In the genomic region with DNA sequence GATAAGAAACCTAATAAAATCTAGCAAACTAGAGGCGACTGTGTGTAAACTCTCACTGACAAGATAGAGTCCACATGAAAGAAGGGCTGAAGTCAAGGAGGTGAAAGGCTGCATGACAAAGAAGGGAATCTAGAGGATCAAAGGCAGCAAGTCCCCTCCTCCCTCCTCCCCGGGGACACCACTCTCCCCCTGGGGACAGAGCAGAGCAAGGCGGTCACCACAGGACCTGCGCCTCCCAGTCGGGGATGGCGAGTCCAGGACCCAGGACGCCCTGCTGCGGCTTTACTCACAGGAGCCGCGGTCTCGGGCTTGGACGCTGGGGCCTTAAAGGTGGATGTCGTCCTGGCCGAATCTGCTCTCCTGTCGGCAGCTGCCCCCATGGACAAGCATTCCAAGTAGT, we compare ENCODE assay signal across 20 cellular contexts. TPM values are rescaled to one million over a fixed set of nuclear protein-coding genes. Genes with fewer than 3 reads are reported as not detected.
DNase-seq lines count a peak whose midpoint lies in the region; ATAC-seq and TF ChIP-seq lines count a peak whose summit lies in the region.
"Had no signal": no experiment of that assay in that cellular context is flagged by ENCODE, and none has a peak within 500 bp of the region (broad histone marks: within the 10 kb centered on the region; RNA-seq: fewer than 3 reads in every experiment).

No MANE protein-coding gene starts in this region.

- H3K4me3 ChIP-seq in right cardiac atrium (ENCODE audit: low read length) (no peak overlapping the region), heart left ventricle (no peak overlapping the region), endodermal cell (ENCODE audit: low read length) (no peak overlapping the region), lower lobe of right lung (no peak overlapping the region), smooth muscle cell (no peak overlapping the region)
- H3K4me3 ChIP-seq: BLaER1 treated with 17β-estradiol and CSF1 and Interleukin-3, amounts not matched to agents 10 nM and 100 nM; GM23248; PC-9; SJCRH30 had no signal

- peaks cover 3% of the 10 kb centered on the region for H3F3A ChIP-seq in smooth muscle cell (ENCODE audit: low read depth)

- H4K20me1 ChIP-seq in smooth muscle cell (ENCODE audit: low read depth): peaks cover 59% of the 10 kb centered on the region

- no peak for TF ChIP-seq POLR2A in heart left ventricle (IDR thresholded peaks at IDR 0.05)
- no peak for TF ChIP-seq POLR2A in GM18505 (IDR thresholded peaks at IDR 0.05; ENCODE audit: borderline replicate concordance, extremely low read depth, insufficient read depth, insufficient read length)

- H3K27me3 ChIP-seq in right cardiac atrium (ENCODE audit: control insufficient read depth, insufficient read depth): no peaks in the 10 kb centered on the region
- H3K27me3 ChIP-seq in heart left ventricle: no peaks in the 10 kb centered on the region
- H3K27me3 ChIP-seq in endodermal cell (ENCODE audit: control insufficient read depth, insufficient read depth, low read length, poor library complexity, severe bottlenecking): no peaks in the 10 kb centered on the region
- H3K27me3 ChIP-seq in lower lobe of right lung (ENCODE audit: low read depth): no peaks in the 10 kb centered on the region
- no peaks in the 10 kb centered on the region for H3K27me3 ChIP-seq in smooth muscle cell (ENCODE audit: low read depth)
- H3K27me3 ChIP-seq: BLaER1 treated with 17β-estradiol and CSF1 and Interleukin-3, amounts not matched to agents 10 nM and 100 nM; SJCRH30 had no signal

- no peaks in the 10 kb centered on the region for H3K4me1 ChIP-seq in right cardiac atrium (ENCODE audit: control insufficient read depth, insufficient read depth, low read length)
- H3K4me1 ChIP-seq in heart left ventricle: no peaks in the 10 kb centered on the region
- H3K4me1 ChIP-seq in endodermal cell (ENCODE audit: control insufficient read depth, insufficient read depth, low read length): peaks cover 17% of the 10 kb centered on the region
- no peaks in the 10 kb centered on the region for H3K4me1 ChIP-seq in lower lobe of right lung
- peaks cover 12% of the 10 kb centered on the region for H3K4me1 ChIP-seq in smooth muscle cell (ENCODE audit: low read depth)
- H3K4me1 ChIP-seq: SJCRH30 had no signal

- H3K4me2 ChIP-seq in smooth muscle cell: peak overlapping the region; percentile 53
- H3K4me2 ChIP-seq: PC-9 had no signal

- TF ChIP-seq CTCF in heart left ventricle (IDR thresholded peaks at IDR 0.05): no peak
- no peak for TF ChIP-seq CTCF in endodermal cell (conservative IDR thresholded peaks at IDR 0.05)
- TF ChIP-seq CTCF in lower lobe of right lung (IDR thresholded peaks at IDR 0.05): no peak
- no peak for TF ChIP-seq CTCF in smooth muscle cell (IDR thresholded peaks at IDR 0.05; ENCODE audit: borderline replicate concordance, insufficient read depth, poor library complexity, severe bottlenecking)

- H3K9me3 Mint-ChIP-seq in endodermal cell: no peaks in the 10 kb centered on the region
- H3K9me3 Mint-ChIP-seq in naive thymus-derived CD8-positive, alpha-beta T cell: peaks cover 0 to 2% (median 0%) of the 10 kb centered on the region in 9 donors

- H3K4me1 Mint-ChIP-seq in endodermal cell: peaks cover 38% of the 10 kb centered on the region
- peaks cover 0 to 9% (median under 1%) of the 10 kb centered on the region in 4 donors for H3K4me1 Mint-ChIP-seq in naive thymus-derived CD8-positive, alpha-beta T cell
- H3K4me1 Mint-ChIP-seq: CD8-positive, alpha-beta memory T cell had no signal

- H3K36me3 Mint-ChIP-seq in endodermal cell (ENCODE audit: low read depth): peaks cover 63% of the 10 kb centered on the region
- H3K36me3 Mint-ChIP-seq in naive thymus-derived CD8-positive, alpha-beta T cell: peaks cover 0 to 3% (median 0%) of the 10 kb centered on the region in 3 donors

- ATAC-seq in right cardiac atrium (no peak), heart left ventricle (no peak), lower lobe of right lung (no peak), GM18505 (IDR thresholded peaks at IDR 0.05; ENCODE audit: unreplicated experiment) (no peak)
- ATAC-seq in naive thymus-derived CD8-positive, alpha-beta T cell: no peak
- ATAC-seq: HepG2 had no signal

- H3K9ac ChIP-seq in endodermal cell (ENCODE audit: extremely low read depth, low read length, poor library complexity, severe bottlenecking) (no peak overlapping the region), smooth muscle cell (ENCODE audit: low read depth) (no peak overlapping the region)
- H3K9ac ChIP-seq: GM23248 had no signal

- 67% methylated on average over 15 of the region's 15 CpGs for WGBS in right cardiac atrium
- 70 to 80% (median 75%) methylated on average over 8 to 15 of the region's 15 CpGs for WGBS in heart left ventricle, 4 donors
- WGBS in endodermal cell (ENCODE audit: insufficient coverage in 1 of 2, insufficient read length in 1 of 2), 2 experiments: 41 to 56% methylated on average over 10 to 15 of the region's 15 CpGs
- WGBS in smooth muscle cell (ENCODE audit: low lambda C conversion rate): 23% methylated on average over 15 of the region's 15 CpGs

- intact Hi-C loops in right cardiac atrium (cut with DNase I) (no loop called here), heart left ventricle (cut with DNase I) (loop anchor here in 1 of 10 donors (10.0 kb wide), 1 partner anchor 541 kb away; no protein-coding TSS in a partner anchor), lower lobe of right lung (cut with DNase I) (no loop called here)

- POLR2A ChIA-PET in naive thymus-derived CD8-positive, alpha-beta T cell (lab: Charles Lee): no interaction called here

- H3K27ac Mint-ChIP-seq in endodermal cell: peak overlapping the region; percentile 40
- H3K27ac Mint-ChIP-seq in naive thymus-derived CD8-positive, alpha-beta T cell: peak overlapping the region in 2 of 10 donors; percentile 57 to 74
- H3K27ac Mint-ChIP-seq: CD8-positive, alpha-beta memory T cell had no signal

- no peak overlapping the region for H2AFZ ChIP-seq in smooth muscle cell (ENCODE audit: low read depth)
- H2AFZ ChIP-seq: GM23248, PC-9 had no signal

- peaks cover 0 to 26% (median 15%) of the 10 kb centered on the region in 9 donors for H3K36me3 ChIP-seq in heart left ventricle
- peaks cover 12% of the 10 kb centered on the region for H3K36me3 ChIP-seq in endodermal cell (ENCODE audit: control insufficient read depth, insufficient read depth, low read length)
- peaks cover 69% of the 10 kb centered on the region for H3K36me3 ChIP-seq in lower lobe of right lung
- no peaks in the 10 kb centered on the region for H3K36me3 ChIP-seq in smooth muscle cell (ENCODE audit: low read depth)

- H3K9me3 ChIP-seq in right cardiac atrium (ENCODE audit: control insufficient read depth, low read length) (no peaks in the 10 kb centered on the region), heart left ventricle (no peaks in the 10 kb centered on the region), endodermal cell (ENCODE audit: control insufficient read depth, low read length) (no peaks in the 10 kb centered on the region), lower lobe of right lung (no peaks in the 10 kb centered on the region), smooth muscle cell (replicated peaks; ENCODE audit: low read depth) (no peaks in the 10 kb centered on the region)
- H3K9me3 ChIP-seq: BLaER1 treated with 17β-estradiol and CSF1 and Interleukin-3, amounts not matched to agents 10 nM and 100 nM; SJCRH30 had no signal

- DNase-seq in right cardiac atrium: peak in 2 of 3 donors; percentile 6 to 60
- DNase-seq in heart left ventricle: no peak
- no peak for DNase-seq in endodermal cell
- DNase-seq in lower lobe of right lung: peak; percentile 47
- DNase-seq in smooth muscle cell (lab: John Stamatoyannopoulos, UW; ENCODE audit: unreplicated experiment): no peak
- no peak for DNase-seq in NCI-H146 treated with DMSO at 0.1 percent for 48 hours (lab: John Stamatoyannopoulos, UW; ENCODE audit: unreplicated experiment)
- DNase-seq in naive thymus-derived CD8-positive, alpha-beta T cell: no peak
- DNase-seq: CD8-positive, alpha-beta memory T cell; DMS79; GM23248; KG1; NCI-H1436; NCI-H2029; NCI-H345; NCI-H524 treated with DMSO at 0.1 percent for 48 hours; PC-9; SJCRH30 had no signal

- no peaks in the 10 kb centered on the region for H3K27me3 Mint-ChIP-seq in endodermal cell (ENCODE audit: insufficient read depth)
- no peaks in the 10 kb centered on the region for H3K27me3 Mint-ChIP-seq in naive thymus-derived CD8-positive, alpha-beta T cell

- no peaks in the 10 kb centered on the region for H3K79me2 ChIP-seq in smooth muscle cell (ENCODE audit: low read depth)

- no peak overlapping the region for H3K27ac ChIP-seq in right cardiac atrium (ENCODE audit: low read length)
- no peak overlapping the region for H3K27ac ChIP-seq in heart left ventricle
- no peak overlapping the region for H3K27ac ChIP-seq in endodermal cell (ENCODE audit: low read depth, low read length)
- H3K27ac ChIP-seq in lower lobe of right lung: no peak overlapping the region
- H3K27ac ChIP-seq in smooth muscle cell (ENCODE audit: low read depth): peak overlapping the region; percentile 26
- H3K27ac ChIP-seq: GM23248, PC-9, SJCRH30 had no signal

- no peak overlapping the region for H3K4me3 Mint-ChIP-seq in endodermal cell
- no peak overlapping the region for H3K4me3 Mint-ChIP-seq in naive thymus-derived CD8-positive, alpha-beta T cell
- H3K4me3 Mint-ChIP-seq: CD8-positive, alpha-beta memory T cell had no signal

RNA-seq across cellular contexts. Expression of a gene that starts 22.4 kb away (rescaled TPM):
- 100 to 1,000 TPM; 156 to 203 (median 187) TPM for total RNA-seq in right cardiac atrium
- 209 TPM for polyA plus RNA-seq in right cardiac atrium
- 100 to 1,000 TPM in 7 of 9 donors, 10 to 100 TPM in 2; 51.0 to 274 (median 223) TPM for total RNA-seq in heart left ventricle
- polyA plus RNA-seq in heart left ventricle: 100 to 1,000 TPM; 236 to 237 TPM
- total RNA-seq in endodermal cell: 100 to 1,000 TPM; 130 to 152 TPM
- polyA plus RNA-seq in endodermal cell (2013, experiment 1 of 2): 158 TPM
- polyA plus RNA-seq in endodermal cell (2013, experiment 2 of 2): 139 TPM
- 516 TPM for total RNA-seq in lower lobe of right lung
- total RNA-seq in smooth muscle cell: 58.4 and 70.1 TPM in 2 replicates
- 83.0 and 84.9 TPM in 2 replicates for polyA plus RNA-seq in smooth muscle cell
- 10 to 100 TPM; 77.1 to 86.2 TPM for total RNA-seq in naive thymus-derived CD8-positive, alpha-beta T cell
- polyA plus RNA-seq in naive thymus-derived CD8-positive, alpha-beta T cell: 10 to 100 TPM; 15.1 to 18.8 (median 15.8) TPM

RNA-seq across cellular contexts. Expression of a gene that starts 51.9 kb away (rescaled TPM):
- total RNA-seq in right cardiac atrium: 10 to 100 TPM; 20.9 to 25.5 (median 25.1) TPM
- polyA plus RNA-seq in right cardiac atrium: 10.5 TPM
- 10 to 100 TPM; 12.2 to 33.0 (median 22.7) TPM for total RNA-seq in heart left ventricle
- 10 to 100 TPM; 10.9 to 23.2 TPM for polyA plus RNA-seq in heart left ventricle
- 10 to 100 TPM; 27.2 to 32.0 TPM for total RNA-seq in endodermal cell
- polyA plus RNA-seq in endodermal cell (2013, experiment 1 of 2): 18.7 TPM
- 19.2 TPM for polyA plus RNA-seq in endodermal cell (2013, experiment 2 of 2)
- 50.1 TPM for total RNA-seq in lower lobe of right lung
- total RNA-seq in smooth muscle cell: 27.7 and 33.1 TPM in 2 replicates
- polyA plus RNA-seq in smooth muscle cell: 8.9 and 15.3 TPM in 2 replicates
- 100 to 1,000 TPM; 174 to 181 TPM for total RNA-seq in naive thymus-derived CD8-positive, alpha-beta T cell
- 10 to 100 TPM; 18.5 to 40.2 (median 26.1) TPM for polyA plus RNA-seq in naive thymus-derived CD8-positive, alpha-beta T cell

Comparison
In these comparisons a context has a peak if more than half of its experiments do, and no peak if none do; other contexts are left out.
1. DNase-seq: peak in right cardiac atrium (2 of 3) and lower lobe of right lung (single experiment); none in heart left ventricle (0 of 5), endodermal cell (single experiment), smooth muscle cell (single experiment), NCI-H146 treated with DMSO at 0.1 percent for 48 hours (single experiment) and naive thymus-derived CD8-positive, alpha-beta T cell (0 of 10).